1 cellular context compared by ENCODE assay signal in genomic region chr10:16674147-16674703, GRCh38.
TF ChIP-seq lines count a peak whose summit lies in the region.

No MANE protein-coding gene starts in this region.

TF ChIP-seq in GM23338, 12 proteins besides CTCF, POLR2A, EP300 and RAD21 (continued from another document):
- TF ChIP-seq JUNB (IDR thresholded peaks at IDR 0.05; ENCODE audit: unreplicated experiment) (no peak), NANOG (IDR thresholded peaks at IDR 0.05; ENCODE audit: borderline replicate concordance) (no peak), ETS1 (IDR thresholded peaks at IDR 0.05) (no peak), STAT1 (IDR thresholded peaks at IDR 0.05; ENCODE audit: unreplicated experiment) (no peak), ZNF114 (CRISPR knock-in tag; IDR thresholded peaks at IDR 0.05) (no peak)
